Comparison of ENCODE assay signal across 22 cellular contexts in genomic region chr14:45793081-45793480, GRCh38.
DNase-seq lines count a peak whose midpoint lies in the region; TF ChIP-seq lines count a peak whose summit lies in the region.
"Had no signal": no experiment of that assay in that cellular context is flagged by ENCODE, and none has a peak within 500 bp of the region (broad histone marks: within the 10 kb centered on the region; RNA-seq: fewer than 3 reads in every experiment).

No MANE protein-coding gene starts in this region.

- H3K4me3 Mint-ChIP-seq in MCF 10A (ENCODE audit: unreplicated experiment) = no peak overlapping the region
- H3K4me3 Mint-ChIP-seq: CD8-positive, alpha-beta T cell; HFFc6 had no signal

- CTCF ChIA-PET in mammary epithelial cell (lab: Charles Lee; ENCODE audit: low non-redundant PET) = no interaction called here
- CTCF ChIA-PET in MCF 10A (lab: Yijun Ruan, JAX) = interaction anchor here (0.6 to 0.7 kb wide), 2 partner anchors 438 to 1844 kb away, joined by 3 read pairs; no protein-coding TSS in a partner anchor

- H3K9me3 Mint-ChIP-seq in MCF 10A (ENCODE audit: unreplicated experiment) = no peaks in the 10 kb centered on the region

- in situ Hi-C loops in mammary epithelial cell (cut with MboI; ENCODE audit: low sequenced_read_pairs in 2 of 2) = no loop called here

- H3K9me3 ChIP-seq in mammary epithelial cell (replicated peaks; ENCODE audit: insufficient read depth, low read length) = peaks cover 16% of the 10 kb centered on the region
- peaks cover 3% of the 10 kb centered on the region; the same call in 1 of the 2 replicates for H3K9me3 ChIP-seq in OCI-LY1 (ENCODE audit: low read length)
- peaks cover 3 to 26% (median 18%) of the 10 kb centered on the region in 4 donors for H3K9me3 ChIP-seq in stomach
- H3K9me3 ChIP-seq: SK-N-SH had no signal

- H3K9ac ChIP-seq in mammary epithelial cell (ENCODE audit: insufficient read depth, low read length) (no peak overlapping the region), OCI-LY1 (ENCODE audit: low read length) (no peak overlapping the region)
- H3K9ac ChIP-seq: SK-N-SH had no signal

- peaks cover 5% of the 10 kb centered on the region for H3K4me1 ChIP-seq in mammary epithelial cell (ENCODE audit: insufficient read depth, low read length)
- H3K4me1 ChIP-seq in OCI-LY1 (ENCODE audit: insufficient read depth, low read length, severe bottlenecking) = peaks cover 7% of the 10 kb centered on the region
- peaks cover 0 to 6% (median 0%) of the 10 kb centered on the region in 4 donors for H3K4me1 ChIP-seq in stomach

- H3K36me3 ChIP-seq in mammary epithelial cell (ENCODE audit: insufficient read depth, low read length) = no peaks in the 10 kb centered on the region
- no peaks in the 10 kb centered on the region for H3K36me3 ChIP-seq in OCI-LY1 (ENCODE audit: insufficient read depth, low read length)
- H3K36me3 ChIP-seq in stomach = no peaks in the 10 kb centered on the region

- H3K4me1 Mint-ChIP-seq in MCF 10A (ENCODE audit: insufficient read depth, unreplicated experiment) = no peaks in the 10 kb centered on the region

- intact Hi-C loops in mammary epithelial cell (cut with micrococcal nuclease) = no loop called here
- intact Hi-C loops in MCF 10A (cut with micrococcal nuclease) = no loop called here
- intact Hi-C loops in stomach (cut with DNase I; ENCODE audit: low total_unique reads) = no loop called here
- intact Hi-C loops in head of caudate nucleus (cut with DNase I) = no loop called here

- no peaks in the 10 kb centered on the region for H3K9me2 ChIP-seq in OCI-LY1 (ENCODE audit: low read depth, low read length)
- H3K9me2 ChIP-seq: SK-N-SH had no signal

- TF ChIP-seq CTCF in mammary epithelial cell (conservative IDR thresholded peaks at IDR 0.05 in 1 of 2, IDR thresholded peaks at IDR 0.05 in 1 of 2; ENCODE audit: extremely low read depth in 1 of 2, insufficient read depth in 1 of 2, low read depth in 1 of 2, low read length in 2 of 2) (no peak), MCF 10A (IDR thresholded peaks at IDR 0.05; ENCODE audit: unreplicated experiment) (no peak), OCI-LY1 (IDR thresholded peaks at IDR 0.05; ENCODE audit: low read length) (no peak), epithelial cell of esophagus (IDR thresholded peaks at IDR 0.05; ENCODE audit: insufficient read depth, low read depth, low read length, missing control alignments) (no peak), stomach (IDR thresholded peaks at IDR 0.05) (no peak)

- H3K27me3 ChIP-seq in mammary epithelial cell (ENCODE audit: insufficient read depth, low read length) (no peaks in the 10 kb centered on the region), OCI-LY1 (ENCODE audit: insufficient read depth, low read length) (no peaks in the 10 kb centered on the region), stomach (no peaks in the 10 kb centered on the region)

- no peaks in the 10 kb centered on the region for H3K36me3 Mint-ChIP-seq in MCF 10A (ENCODE audit: insufficient read depth, unreplicated experiment)
- H3K36me3 Mint-ChIP-seq: CD8-positive, alpha-beta T cell had no signal

- H3K79me2 ChIP-seq in mammary epithelial cell (ENCODE audit: insufficient read depth, low read length) = no peaks in the 10 kb centered on the region
- H3K79me2 ChIP-seq in OCI-LY1 (ENCODE audit: insufficient read depth, low read length) = no peaks in the 10 kb centered on the region

- no peak overlapping the region for H3K27ac Mint-ChIP-seq in MCF 10A (ENCODE audit: low read depth, unreplicated experiment)
- H3K27ac Mint-ChIP-seq: CD8-positive, alpha-beta T cell; HFFc6 had no signal

- no peaks in the 10 kb centered on the region for H3K27me3 Mint-ChIP-seq in MCF 10A (ENCODE audit: insufficient read depth, unreplicated experiment)

- no peak for TF ChIP-seq POLR2A in stomach (IDR thresholded peaks at IDR 0.05)

- no peaks in the 10 kb centered on the region for H3F3A ChIP-seq in OCI-LY1 (ENCODE audit: insufficient read depth, low read length)

- H3K4me2 ChIP-seq in mammary epithelial cell (ENCODE audit: insufficient read depth, low read depth, low read length) (no peak overlapping the region), OCI-LY1 (ENCODE audit: low read length) (no peak overlapping the region)
- H3K4me2 ChIP-seq: SK-N-SH had no signal

- H4K20me1 ChIP-seq in mammary epithelial cell (ENCODE audit: insufficient read depth, low read length) = no peaks in the 10 kb centered on the region
- H4K20me1 ChIP-seq in OCI-LY1 (ENCODE audit: insufficient read depth, low read length) = no peaks in the 10 kb centered on the region

- dilution Hi-C loops in mammary epithelial cell (cut with HindIII; ENCODE audit: low sequenced_read_pairs) = no loop called here

- peak overlapping the region; percentile 88 for H2AFZ ChIP-seq in mammary epithelial cell (ENCODE audit: low read depth, low read length)
- no peak overlapping the region; the same call in 1 of the 2 replicates for H2AFZ ChIP-seq in OCI-LY1 (ENCODE audit: low read length)

- WGBS in mammary epithelial cell (ENCODE audit: low coverage, missing lambda C conversion rate) = 80% methylated on average over 4 of the region's 4 CpGs
- 42 to 63% (median 55%) methylated on average over 4 of the region's 4 CpGs for WGBS in stomach, 5 donors

- BruUV-seq in mammary epithelial cell (replicated peaks; lab: Mats Ljungman, UMichigan) (no TSS peak), MCF 10A (replicated peaks; lab: Mats Ljungman, UMichigan) (no TSS peak)

- DNase-seq in mammary epithelial cell (no peak), MCF 10A (ENCODE audit: unreplicated experiment) (no peak), epithelial cell of esophagus (ENCODE audit: low read depth) (peak; percentile 32), stomach (peak; percentile 62), head of caudate nucleus (no peak), midbrain (lab: John Stamatoyannopoulos, UW) (no peak), NCI-H524 treated with DMSO at 0.1 percent for 48 hours (lab: John Stamatoyannopoulos, UW) (no peak)
- DNase-seq: 8988T; AML-193; C1 segment of cervical spinal cord; CD8-positive, alpha-beta T cell; GDM1; H7; HFFc6; NCI-H1092 treated with DMSO at 0.1 percent for 48 hours; NCI-H2029 treated with DMSO at 0.1 percent for 48 hours; NCI-H2171; NCI-H69; SIG-M5; SK-N-SH had no signal

- H3K4me3 ChIP-seq in mammary epithelial cell (replicated peaks in 1 of 3; ENCODE audit: insufficient read depth in 1 of 3, low read depth in 2 of 3, low read length in 3 of 3) = no peak overlapping the region
- H3K4me3 ChIP-seq in OCI-LY1 (ENCODE audit: low read depth, low read length, poor library complexity, severe bottlenecking) = no peak overlapping the region
- no peak overlapping the region for H3K4me3 ChIP-seq in epithelial cell of esophagus (ENCODE audit: low read length)
- H3K4me3 ChIP-seq in stomach = no peak overlapping the region
- H3K4me3 ChIP-seq: K562 had no signal

- H3K27ac ChIP-seq in mammary epithelial cell (ENCODE audit: insufficient read depth, low read depth, low read length) = no peak overlapping the region
- H3K27ac ChIP-seq in OCI-LY1 (ENCODE audit: low read depth, low read length, poor library complexity, severe bottlenecking) = peak overlapping the region; percentile 32
- H3K27ac ChIP-seq in stomach = peak overlapping the region; percentile 59 to 79 (median 73)

- no peak for TF ChIP-seq EP300 in stomach (IDR thresholded peaks at IDR 0.05)

- POLR2A ChIA-PET in MCF 10A (lab: Yijun Ruan, JAX) = no interaction called here

Comparison
In these comparisons a context has a peak if more than half of its experiments do, and no peak if none do; other contexts are left out.
1. DNase-seq: peak in epithelial cell of esophagus (single experiment) and stomach (single experiment); none in mammary epithelial cell (single experiment), MCF 10A (single experiment), head of caudate nucleus (0 of 42), midbrain (single experiment) and NCI-H524 treated with DMSO at 0.1 percent for 48 hours (single experiment).